Comparison of ENCODE assay signal across 2 cellular contexts in the genomic region with DNA sequence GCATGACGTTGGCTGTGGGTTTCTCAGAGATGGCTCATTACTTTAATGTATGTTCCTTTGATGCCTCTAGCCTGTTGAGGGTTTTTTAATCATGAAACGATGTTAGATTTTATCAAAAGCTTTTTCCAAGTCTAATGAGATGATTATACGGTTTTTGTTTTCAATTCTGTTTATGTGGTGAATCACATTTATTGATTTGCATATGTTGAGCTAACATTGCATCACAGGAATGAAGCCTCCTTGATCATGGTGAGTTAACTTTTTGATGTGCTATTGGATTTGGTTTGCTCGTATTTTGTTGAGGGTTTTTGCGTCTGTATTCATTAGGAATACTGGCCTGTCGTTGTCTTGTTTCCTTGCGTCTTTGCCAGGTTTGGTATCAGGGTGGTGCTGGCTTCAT.
TF ChIP-seq lines count a peak whose summit lies in the region.

No MANE protein-coding gene starts in this region.

TF ChIP-seq in A549, 52 proteins besides CTCF, POLR2A, EP300 and RAD21 (continued from another document):
- TF ChIP-seq HOXA7 (CRISPR knock-in tag; IDR thresholded peaks at IDR 0.05) (no peak), JUN (IDR thresholded peaks at IDR 0.05) (no peak), ZC3H11A (IDR thresholded peaks at IDR 0.05) (no peak), NPAS2 (CRISPR knock-in tag; IDR thresholded peaks at IDR 0.05; ENCODE audit: borderline replicate concordance) (no peak), ZSCAN20 (CRISPR knock-in tag; IDR thresholded peaks at IDR 0.05) (no peak), E2F6 (IDR thresholded peaks at IDR 0.05; ENCODE audit: borderline replicate concordance, low read depth) (no peak), POLR2AphosphoS2 (conservative IDR thresholded peaks at IDR 0.05; ENCODE audit: low read length) (no peak)
- TF ChIP-seq, protein P1, sequence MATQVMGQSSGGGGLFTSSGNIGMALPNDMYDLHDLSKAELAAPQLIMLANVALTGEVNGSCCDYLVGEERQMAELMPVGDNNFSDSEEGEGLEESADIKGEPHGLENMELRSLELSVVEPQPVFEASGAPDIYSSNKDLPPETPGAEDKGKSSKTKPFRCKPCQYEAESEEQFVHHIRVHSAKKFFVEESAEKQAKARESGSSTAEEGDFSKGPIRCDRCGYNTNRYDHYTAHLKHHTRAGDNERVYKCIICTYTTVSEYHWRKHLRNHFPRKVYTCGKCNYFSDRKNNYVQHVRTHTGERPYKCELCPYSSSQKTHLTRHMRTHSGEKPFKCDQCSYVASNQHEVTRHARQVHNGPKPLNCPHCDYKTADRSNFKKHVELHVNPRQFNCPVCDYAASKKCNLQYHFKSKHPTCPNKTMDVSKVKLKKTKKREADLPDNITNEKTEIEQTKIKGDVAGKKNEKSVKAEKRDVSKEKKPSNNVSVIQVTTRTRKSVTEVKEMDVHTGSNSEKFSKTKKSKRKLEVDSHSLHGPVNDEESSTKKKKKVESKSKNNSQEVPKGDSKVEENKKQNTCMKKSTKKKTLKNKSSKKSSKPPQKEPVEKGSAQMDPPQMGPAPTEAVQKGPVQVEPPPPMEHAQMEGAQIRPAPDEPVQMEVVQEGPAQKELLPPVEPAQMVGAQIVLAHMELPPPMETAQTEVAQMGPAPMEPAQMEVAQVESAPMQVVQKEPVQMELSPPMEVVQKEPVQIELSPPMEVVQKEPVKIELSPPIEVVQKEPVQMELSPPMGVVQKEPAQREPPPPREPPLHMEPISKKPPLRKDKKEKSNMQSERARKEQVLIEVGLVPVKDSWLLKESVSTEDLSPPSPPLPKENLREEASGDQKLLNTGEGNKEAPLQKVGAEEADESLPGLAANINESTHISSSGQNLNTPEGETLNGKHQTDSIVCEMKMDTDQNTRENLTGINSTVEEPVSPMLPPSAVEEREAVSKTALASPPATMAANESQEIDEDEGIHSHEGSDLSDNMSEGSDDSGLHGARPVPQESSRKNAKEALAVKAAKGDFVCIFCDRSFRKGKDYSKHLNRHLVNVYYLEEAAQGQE (IDR thresholded peaks at IDR 0.05), result no peak

TF ChIP-seq in GM23338, 12 proteins besides CTCF, POLR2A, EP300 and RAD21 (continued from another document):
- TF ChIP-seq, protein P2, sequence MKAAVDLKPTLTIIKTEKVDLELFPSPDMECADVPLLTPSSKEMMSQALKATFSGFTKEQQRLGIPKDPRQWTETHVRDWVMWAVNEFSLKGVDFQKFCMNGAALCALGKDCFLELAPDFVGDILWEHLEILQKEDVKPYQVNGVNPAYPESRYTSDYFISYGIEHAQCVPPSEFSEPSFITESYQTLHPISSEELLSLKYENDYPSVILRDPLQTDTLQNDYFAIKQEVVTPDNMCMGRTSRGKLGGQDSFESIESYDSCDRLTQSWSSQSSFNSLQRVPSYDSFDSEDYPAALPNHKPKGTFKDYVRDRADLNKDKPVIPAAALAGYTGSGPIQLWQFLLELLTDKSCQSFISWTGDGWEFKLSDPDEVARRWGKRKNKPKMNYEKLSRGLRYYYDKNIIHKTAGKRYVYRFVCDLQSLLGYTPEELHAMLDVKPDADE (IDR thresholded peaks at IDR 0.05), result no peak
- no peak for TF ChIP-seq EZH2phosphoT487 (IDR thresholded peaks at IDR 0.05; ENCODE audit: unreplicated experiment)
- TF ChIP-seq ZNF462 (CRISPR knock-in tag; IDR thresholded peaks at IDR 0.05), result no peak
- no peak for TF ChIP-seq JUNB (IDR thresholded peaks at IDR 0.05; ENCODE audit: unreplicated experiment)
- TF ChIP-seq ZNF114 (CRISPR knock-in tag; IDR thresholded peaks at IDR 0.05), result no peak
- no peak for TF ChIP-seq ZNF331 (CRISPR knock-in tag; IDR thresholded peaks at IDR 0.05; ENCODE audit: low read depth)
- no peak for TF ChIP-seq POLR2AphosphoS5 (IDR thresholded peaks at IDR 0.05; ENCODE audit: low read depth)
